In genomic region chr3:64088408-64089136, GRCh38 we compare ENCODE assay signal across 19 cellular contexts.
A peak's percentile ranks its signal among the peaks of the same experiment; 100 is the strongest.
DNase-seq lines count a peak whose midpoint lies in the region; ATAC-seq and TF ChIP-seq lines count a peak whose summit lies in the region.
"Had no signal": no experiment of that assay in that cellular context is flagged by ENCODE, and none has a peak within 500 bp of the region (broad histone marks: within the 10 kb centered on the region; RNA-seq: fewer than 3 reads in every experiment).

No MANE protein-coding gene starts in this region.

- no peak overlapping the region for H3K14ac ChIP-seq in IMR-90 (replicated peaks; ENCODE audit: low read depth, low read length)

- H2BK15ac ChIP-seq in IMR-90 (ENCODE audit: low read depth, low read length) = no peak overlapping the region

- H4K91ac ChIP-seq in IMR-90 (ENCODE audit: insufficient read depth, low read depth, low read length) = no peak overlapping the region

- H3K4ac ChIP-seq in IMR-90 (ENCODE audit: low read depth, low read length) = no peak overlapping the region

- WGBS in IMR-90 (ENCODE audit: extremely low coverage in 2 of 2, insufficient read length in 1 of 2), 2 experiments = no CpG with 5 or more reads among the region's 1 CpG
- 4% methylated on average over 1 of the region's 1 CpG for WGBS in smooth muscle cell (ENCODE audit: low lambda C conversion rate)

- H3K79me1 ChIP-seq in IMR-90 (ENCODE audit: low read depth in 1 of 2, low read length in 2 of 2) = no peaks in the 10 kb centered on the region

- no peak overlapping the region for H4K5ac ChIP-seq in IMR-90 (ENCODE audit: low read depth, low read length)

- H2BK20ac ChIP-seq in IMR-90 (ENCODE audit: low read depth, low read length) = no peak overlapping the region

- no peak overlapping the region for H4K8ac ChIP-seq in IMR-90 (ENCODE audit: low read depth in 2 of 2, low read length in 2 of 2)

- peak; percentile 19; the same call in 1 of the 2 replicates for ATAC-seq in IMR-90 (ENCODE audit: low read depth)
- ATAC-seq: PC-3 had no signal

- CTCF ChIA-PET in IMR-90 (lab: Yijun Ruan, JAX) = interaction anchor here (0.6 kb wide), 1 partner anchor 21 kb away, joined by 3 read pairs; no protein-coding TSS in a partner anchor

- TF ChIP-seq CTCF in IMR-90 (conservative IDR thresholded peaks at IDR 0.05; ENCODE audit: low read depth, low read length) = no peak
- TF ChIP-seq CTCF in smooth muscle cell (IDR thresholded peaks at IDR 0.05; ENCODE audit: borderline replicate concordance, insufficient read depth, poor library complexity, severe bottlenecking) = no peak
- no peak for TF ChIP-seq CTCF in BE2C (IDR thresholded peaks at IDR 0.05; ENCODE audit: low read depth, low read length)

- no peaks in the 10 kb centered on the region for H3K9me1 ChIP-seq in IMR-90 (ENCODE audit: insufficient read depth, low read length)

- intact Hi-C loops in IMR-90 (cut with micrococcal nuclease) = no loop called here

- no peaks in the 10 kb centered on the region for H4K20me1 ChIP-seq in IMR-90 (ENCODE audit: insufficient read depth, low read length)
- no peaks in the 10 kb centered on the region for H4K20me1 ChIP-seq in smooth muscle cell (ENCODE audit: low read depth)

- no peak for TF ChIP-seq POLR2A in IMR-90 (IDR thresholded peaks at IDR 0.05; ENCODE audit: low read depth, low read length)

- H3K9me3 ChIP-seq in IMR-90 (ENCODE audit: control insufficient read depth, insufficient read depth, low read length) = no peaks in the 10 kb centered on the region; the same call in 1 of the 2 replicates
- H3K9me3 ChIP-seq in smooth muscle cell (replicated peaks; ENCODE audit: low read depth) = no peaks in the 10 kb centered on the region
- H3K9me3 ChIP-seq in BE2C = no peaks in the 10 kb centered on the region
- H3K9me3 ChIP-seq: breast epithelium, ovary, thoracic aorta had no signal

- H3K56ac ChIP-seq in IMR-90 (ENCODE audit: extremely low read depth, insufficient read depth, low read length) = no peak overlapping the region

- H3K23ac ChIP-seq in IMR-90 (ENCODE audit: low read depth, low read length) = no peak overlapping the region; the same call in 1 of the 2 replicates

- no TSS peak for BruUV-seq in IMR-90 (replicated peaks; lab: Mats Ljungman, UMichigan)

- peaks cover 16% of the 10 kb centered on the region for H3F3A ChIP-seq in smooth muscle cell (ENCODE audit: low read depth)

- H3K36me3 ChIP-seq in IMR-90 (ENCODE audit: control insufficient read depth, insufficient read depth, low read length) = no peaks in the 10 kb centered on the region
- no peaks in the 10 kb centered on the region for H3K36me3 ChIP-seq in smooth muscle cell (ENCODE audit: low read depth)
- no peaks in the 10 kb centered on the region for H3K36me3 ChIP-seq in BE2C
- H3K36me3 ChIP-seq: breast epithelium, ovary, thoracic aorta had no signal

- dilution Hi-C loops in IMR-90 (cut with HindIII; ENCODE audit: low sequenced_read_pairs, unreplicated experiment) = no loop called here

- H3K27me3 ChIP-seq in IMR-90 (ENCODE audit: control insufficient read depth, insufficient read depth, low read length) = no peaks in the 10 kb centered on the region
- H3K27me3 ChIP-seq in smooth muscle cell (ENCODE audit: low read depth) = no peaks in the 10 kb centered on the region
- no peaks in the 10 kb centered on the region for H3K27me3 ChIP-seq in BE2C
- H3K27me3 ChIP-seq: breast epithelium, ovary had no signal

- H2BK120ac ChIP-seq in IMR-90 (ENCODE audit: low read depth, low read length) = no peak overlapping the region

- H3K4me1 ChIP-seq in IMR-90 (ENCODE audit: control insufficient read depth, insufficient read depth, low read length) = no peaks in the 10 kb centered on the region; the same call in 1 of the 2 replicates
- H3K4me1 ChIP-seq in smooth muscle cell (ENCODE audit: low read depth) = peaks cover 18% of the 10 kb centered on the region
- peaks cover 6% of the 10 kb centered on the region for H3K4me1 ChIP-seq in BE2C
- H3K4me1 ChIP-seq: breast epithelium had no signal

- DNase-seq in IMR-90 (no peak), NCI-H69 (lab: John Stamatoyannopoulos, UW) (peak; percentile 91), fibroblast of peridontal ligament (ENCODE audit: extremely low read depth) (peak; percentile 11), smooth muscle cell (lab: John Stamatoyannopoulos, UW; ENCODE audit: unreplicated experiment) (no peak), NCI-H2029 treated with DMSO at 0.1 percent for 48 hours (lab: John Stamatoyannopoulos, UW) (no peak), BE2C (no peak)
- no peak for DNase-seq in activated naive CD4-positive, alpha-beta T cell (lab: John Stamatoyannopoulos, UW)
- DNase-seq: activated CD4-positive, alpha-beta T cell treated with anti-CD3 and anti-CD28 coated beads, Interleukin-2, amount 50 U/mL, for 4 hours; activated T-cell treated with anti-CD3 and anti-CD28 coated beads, Interleukin-2, amount 50 U/mL, for 24 hours; CD4-positive, CD25-positive, alpha-beta regulatory T cell; effector CD4-positive, alpha-beta T cell; KG1; NCI-H510A treated with DMSO at 0.1 percent for 48 hours; PC-3 had no signal

- no peak for TF ChIP-seq RAD21 in IMR-90 (IDR thresholded peaks at IDR 0.05; ENCODE audit: low read length)

- H3K18ac ChIP-seq in IMR-90 (ENCODE audit: low read depth, low read length) = no peak overlapping the region

- no peak overlapping the region for H2AFZ ChIP-seq in IMR-90 (replicated peaks; ENCODE audit: low read length, poor library complexity)
- no peak overlapping the region for H2AFZ ChIP-seq in smooth muscle cell (ENCODE audit: low read depth)

- H3K9ac ChIP-seq in IMR-90 (ENCODE audit: low read depth, low read length) (no peak overlapping the region), smooth muscle cell (ENCODE audit: low read depth) (no peak overlapping the region)

- no peak overlapping the region for H2AK9ac ChIP-seq in IMR-90 (replicated peaks; ENCODE audit: low read depth, low read length, poor library complexity)

- H2AK5ac ChIP-seq in IMR-90 (ENCODE audit: low read depth, low read length) = no peak overlapping the region

- H3K4me2 ChIP-seq in IMR-90 (ENCODE audit: low read depth, low read length) (no peak overlapping the region), smooth muscle cell (peak overlapping the region; percentile 65)

- H2BK5ac ChIP-seq in IMR-90 (ENCODE audit: low read depth, low read length, poor library complexity, severe bottlenecking) = no peak overlapping the region

- no peak overlapping the region for H3K4me3 ChIP-seq in IMR-90 (ENCODE audit: insufficient read depth, low read depth, low read length)
- H3K4me3 ChIP-seq in smooth muscle cell = no peak overlapping the region
- no peak overlapping the region for H3K4me3 ChIP-seq in BE2C (ENCODE audit: low read depth, low read length)
- H3K4me3 ChIP-seq: breast epithelium, ovary, skin epidermis, thoracic aorta had no signal

- no peaks in the 10 kb centered on the region for H3K79me2 ChIP-seq in smooth muscle cell (ENCODE audit: low read depth)

- H3K27ac ChIP-seq in IMR-90 (ENCODE audit: insufficient read depth, low read length) = no peak overlapping the region
- H3K27ac ChIP-seq in smooth muscle cell (ENCODE audit: low read depth) = peak overlapping the region; percentile 51
- H3K27ac ChIP-seq: HL-60, ovary, skin epidermis, thoracic aorta had no signal

- in situ Hi-C loops in IMR-90 (cut with MboI; ENCODE audit: low sequenced_read_pairs) = no loop called here

- POLR2A ChIA-PET in IMR-90 (lab: Charles Lee; ENCODE audit: unreplicated experiment) = no interaction called here

TF ChIP-seq in IMR-90, 13 proteins besides CTCF, POLR2A, EP300 and RAD21:
- no peak for TF ChIP-seq CHD1 (IDR thresholded peaks at IDR 0.05; ENCODE audit: low read depth, low read length)
- TF ChIP-seq MAZ (IDR thresholded peaks at IDR 0.05; ENCODE audit: borderline replicate concordance, low read depth, low read length) = no peak
- no peak for TF ChIP-seq SMC3 (IDR thresholded peaks at IDR 0.05; ENCODE audit: low read depth, low read length)
- no peak for TF ChIP-seq MAFK (IDR thresholded peaks at IDR 0.05; ENCODE audit: low read depth, low read length)
- TF ChIP-seq NFE2L2 (IDR thresholded peaks at IDR 0.05; ENCODE audit: low read depth, low read length) = no peak

Comparison
In these comparisons a context has a peak if more than half of its experiments do, and no peak if none do; other contexts are left out.
1. DNase-seq: peak in NCI-H69 (single experiment) and fibroblast of peridontal ligament (single experiment); none in IMR-90 (single experiment), smooth muscle cell (single experiment), NCI-H2029 treated with DMSO at 0.1 percent for 48 hours (single experiment), BE2C (single experiment) and activated naive CD4-positive, alpha-beta T cell (0 of 4).